2 cellular contexts compared by ENCODE assay signal in genomic region chr15:49462242-49462641, GRCh38.
TF ChIP-seq lines count a peak whose summit lies in the region.

No MANE protein-coding gene starts in this region.

TF ChIP-seq in SK-N-SH treated with all-trans-retinoic acid at 6 μM for 48 hours, 23 proteins besides CTCF, POLR2A, EP300 and RAD21 (continued from another document):
- TF ChIP-seq TSHZ2 (CRISPR knock-in tag; IDR thresholded peaks at IDR 0.05) (no peak), ISL1 (CRISPR knock-in tag; IDR thresholded peaks at IDR 0.05) (peak; percentile 76), TOX (CRISPR knock-in tag; IDR thresholded peaks at IDR 0.05; ENCODE audit: borderline replicate concordance) (no peak), CSDC2 (CRISPR knock-in tag; IDR thresholded peaks at IDR 0.05) (no peak)

TF ChIP-seq in SK-N-SH, 30 proteins besides CTCF, POLR2A, EP300 and RAD21 (continued from another document):
- TF ChIP-seq ZBTB33 (IDR thresholded peaks at IDR 0.05; ENCODE audit: borderline replicate concordance, low read depth) (no peak), RFX5 (IDR thresholded peaks at IDR 0.05; ENCODE audit: low read length) (no peak), USF1 (IDR thresholded peaks at IDR 0.05; ENCODE audit: borderline replicate concordance, low read depth) (no peak), TCF12 (IDR thresholded peaks at IDR 0.05) (no peak), MEF2A (IDR thresholded peaks at IDR 0.05; ENCODE audit: borderline replicate concordance, low read depth) (no peak), RCOR1 (IDR thresholded peaks at IDR 0.05; ENCODE audit: low read length) (no peak)
